Comparison of ENCODE assay signal across 2 cellular contexts in genomic region chr19:11756965-11757364, GRCh38.
TF ChIP-seq lines count a peak whose summit lies in the region.

No MANE protein-coding gene starts in this region.

TF ChIP-seq in HEK293, 187 proteins besides CTCF, POLR2A, EP300 and RAD21:
- TF ChIP-seq SETDB1 (IDR thresholded peaks at IDR 0.05; ENCODE audit: insufficient read length, low read length) = peak; percentile 95
- no peak for TF ChIP-seq AEBP2 (tag by site-specific recombination; IDR thresholded peaks at IDR 0.05; ENCODE audit: borderline replicate concordance)

TF ChIP-seq in K562, 482 proteins besides CTCF, POLR2A, EP300 and RAD21:
- TF ChIP-seq TRIM28 (IDR thresholded peaks at IDR 0.05) = peak; percentile 89
- peak; percentile 96 for TF ChIP-seq ZNF75A (CRISPR knock-in tag; IDR thresholded peaks at IDR 0.05)
- no peak for TF ChIP-seq HDGF (IDR thresholded peaks at IDR 0.05)
- no peak for TF ChIP-seq MTA1 (IDR thresholded peaks at IDR 0.05; ENCODE audit: borderline replicate concordance)
- 0 out of 3 replicates have a peak, but pooled peaks of 1 of the 2 experiments have one; percentile 20 for TF ChIP-seq CBX3 (IDR thresholded peaks at IDR 0.05; ENCODE audit: borderline replicate concordance in 1 of 2, low read length in 2 of 2)
- no peak for TF ChIP-seq RAD51 (IDR thresholded peaks at IDR 0.05; ENCODE audit: borderline replicate concordance, low read depth)
- no peak for TF ChIP-seq BCOR (IDR thresholded peaks at IDR 0.05)
